In genomic region chr11:28659716-28660348, GRCh38 we compare ENCODE assay signal across 15 cellular contexts.
A peak's percentile ranks its signal among the peaks of the same experiment; 100 is the strongest.
DNase-seq lines count a peak whose midpoint lies in the region; TF ChIP-seq lines count a peak whose summit lies in the region.
"Had no signal": no experiment of that assay in that cellular context is flagged by ENCODE, and none has a peak within 500 bp of the region (broad histone marks: within the 10 kb centered on the region; RNA-seq: fewer than 3 reads in every experiment).

No MANE protein-coding gene starts in this region.

- no peak overlapping the region for H2BK15ac ChIP-seq in mesenchymal stem cell (ENCODE audit: low read depth, poor library complexity, severe bottlenecking)

- no CpG with 5 or more reads among the region's 1 CpG for WGBS in mesenchymal stem cell

- no peak overlapping the region for H3K14ac ChIP-seq in mesenchymal stem cell (ENCODE audit: low read length in 2 of 2)

- no peak overlapping the region for H2BK5ac ChIP-seq in mesenchymal stem cell (ENCODE audit: low read depth, low read length, poor library complexity, severe bottlenecking)

- intact Hi-C loops in uterus (cut with DNase I; ENCODE audit: low total_unique reads) = no loop called here

- H3K36me3 ChIP-seq in ACC112 (ENCODE audit: insufficient read depth, low read length) (no peaks in the 10 kb centered on the region), adipocyte (ENCODE audit: control insufficient read depth, insufficient read depth, low read length, severe bottlenecking) (no peaks in the 10 kb centered on the region), mesenchymal stem cell (ENCODE audit: control insufficient read depth in 1 of 2, insufficient read depth in 2 of 2, low read depth in 1 of 2, low read length in 2 of 2) (no peaks in the 10 kb centered on the region), uterus (no peaks in the 10 kb centered on the region)

- no peak overlapping the region for H3K18ac ChIP-seq in mesenchymal stem cell (ENCODE audit: low read depth in 1 of 2, low read length in 2 of 2)

- H4K91ac ChIP-seq in mesenchymal stem cell (ENCODE audit: low read length) = no peak overlapping the region

- H3K27me3 ChIP-seq in ACC112 (ENCODE audit: insufficient read depth, low read length) (no peaks in the 10 kb centered on the region), adipocyte (replicated peaks; ENCODE audit: control insufficient read depth, insufficient read depth, low read length) (no peaks in the 10 kb centered on the region), mesenchymal stem cell (ENCODE audit: control insufficient read depth in 1 of 2, insufficient read depth in 1 of 2, low read length in 2 of 2) (no peaks in the 10 kb centered on the region), uterus (no peaks in the 10 kb centered on the region)

- TF ChIP-seq POLR2A in uterus (IDR thresholded peaks at IDR 0.05) = no peak

- no peak for TF ChIP-seq CTCF in uterus (IDR thresholded peaks at IDR 0.05)

- H3K27ac ChIP-seq in ACC112 (ENCODE audit: low read depth, low read length) (peak overlapping the region; percentile 44), mesenchymal stem cell (ENCODE audit: low read length, poor library complexity, severe bottlenecking) (no peak overlapping the region), uterus (no peak overlapping the region)
- H3K27ac ChIP-seq: C4-2B had no signal

- H3K9ac ChIP-seq in adipocyte (ENCODE audit: low read length) (no peak overlapping the region), mesenchymal stem cell (ENCODE audit: low read length) (no peak overlapping the region)

- DNase-seq in HCEC 1CT = peak; percentile 68
- DNase-seq in adipocyte (ENCODE audit: low read depth) = peak; percentile 42
- DNase-seq in mesenchymal stem cell = peak; percentile 12
- no peak for DNase-seq in uterus
- no peak for DNase-seq in AML-193 (lab: John Stamatoyannopoulos, UW)
- no peak for DNase-seq in DMS 273 (lab: John Stamatoyannopoulos, UW; ENCODE audit: unreplicated experiment)
- DNase-seq: ACHN; Caco-2; CD4-positive, alpha-beta T cell; DMS153; DMS79; GF-D8; H9 had no signal

- H3K79me2 ChIP-seq in ACC112 (ENCODE audit: control insufficient read depth, insufficient read depth, low read length, unreplicated experiment) = no peaks in the 10 kb centered on the region

- H3K4me2 ChIP-seq in mesenchymal stem cell (ENCODE audit: low read length, poor library complexity, severe bottlenecking) = no peak overlapping the region

- no peak overlapping the region for H2AK5ac ChIP-seq in mesenchymal stem cell (ENCODE audit: low read length, severe bottlenecking)

- H3K4me1 ChIP-seq in ACC112 (ENCODE audit: control insufficient read depth, insufficient read depth, low read length, unreplicated experiment) = peaks cover 39% of the 10 kb centered on the region
- no peaks in the 10 kb centered on the region for H3K4me1 ChIP-seq in adipocyte (ENCODE audit: control insufficient read depth, insufficient read depth, low read length)
- no peaks in the 10 kb centered on the region for H3K4me1 ChIP-seq in mesenchymal stem cell (ENCODE audit: control insufficient read depth, insufficient read depth, low read depth, low read length)
- no peaks in the 10 kb centered on the region for H3K4me1 ChIP-seq in uterus

- H2AFZ ChIP-seq in ACC112 (ENCODE audit: low read length, unreplicated experiment) (no peak overlapping the region), mesenchymal stem cell (ENCODE audit: low read depth, low read length) (no peak overlapping the region)

- no peak overlapping the region for H3K23ac ChIP-seq in mesenchymal stem cell (ENCODE audit: low read length in 2 of 2)

- H3K4ac ChIP-seq in mesenchymal stem cell (ENCODE audit: low read depth in 1 of 2, low read length in 2 of 2) = no peak overlapping the region

- no peak overlapping the region for H4K8ac ChIP-seq in mesenchymal stem cell (ENCODE audit: low read length)

- no peak overlapping the region for H2BK120ac ChIP-seq in mesenchymal stem cell (ENCODE audit: low read depth, low read length)

- H3K79me1 ChIP-seq in mesenchymal stem cell (replicated peaks; ENCODE audit: low read length, poor library complexity, severe bottlenecking) = no peaks in the 10 kb centered on the region

- H3K9me3 ChIP-seq in adipocyte (ENCODE audit: control insufficient read depth, low read length) (no peaks in the 10 kb centered on the region), mesenchymal stem cell (ENCODE audit: control insufficient read depth, low read length) (no peaks in the 10 kb centered on the region), uterus (no peaks in the 10 kb centered on the region)

- H3K4me3 ChIP-seq in ACC112 (ENCODE audit: low read depth, low read length) = no peak overlapping the region
- H3K4me3 ChIP-seq in adipocyte (ENCODE audit: low read length) = no peak overlapping the region
- no peak overlapping the region for H3K4me3 ChIP-seq in mesenchymal stem cell (ENCODE audit: insufficient read depth in 1 of 2, low read depth in 1 of 2, low read length in 2 of 2)
- no peak overlapping the region for H3K4me3 ChIP-seq in uterus

- no peak overlapping the region for H2BK12ac ChIP-seq in mesenchymal stem cell (ENCODE audit: low read length in 2 of 2)

Comparison
In these comparisons a context has a peak if more than half of its experiments do, and no peak if none do; other contexts are left out.
1. DNase-seq: peak in HCEC 1CT (single experiment), adipocyte (single experiment) and mesenchymal stem cell (single experiment); none in uterus (0 of 2), AML-193 (0 of 2) and DMS 273 (single experiment).